In genomic region chr21:46214478-46215340, GRCh38 we compare ENCODE assay signal across 1 cellular context.
TF ChIP-seq lines count a peak whose summit lies in the region.

No MANE protein-coding gene starts in this region.

TF ChIP-seq in WTC11, 78 proteins besides CTCF, POLR2A, EP300 and RAD21:
- TF ChIP-seq RORB (CRISPR knock-in tag; IDR thresholded peaks at IDR 0.05): no peak
- TF ChIP-seq FOXP1 (CRISPR knock-in tag; IDR thresholded peaks at IDR 0.05; ENCODE audit: borderline replicate concordance): no peak
- TF ChIP-seq, protein P1, sequence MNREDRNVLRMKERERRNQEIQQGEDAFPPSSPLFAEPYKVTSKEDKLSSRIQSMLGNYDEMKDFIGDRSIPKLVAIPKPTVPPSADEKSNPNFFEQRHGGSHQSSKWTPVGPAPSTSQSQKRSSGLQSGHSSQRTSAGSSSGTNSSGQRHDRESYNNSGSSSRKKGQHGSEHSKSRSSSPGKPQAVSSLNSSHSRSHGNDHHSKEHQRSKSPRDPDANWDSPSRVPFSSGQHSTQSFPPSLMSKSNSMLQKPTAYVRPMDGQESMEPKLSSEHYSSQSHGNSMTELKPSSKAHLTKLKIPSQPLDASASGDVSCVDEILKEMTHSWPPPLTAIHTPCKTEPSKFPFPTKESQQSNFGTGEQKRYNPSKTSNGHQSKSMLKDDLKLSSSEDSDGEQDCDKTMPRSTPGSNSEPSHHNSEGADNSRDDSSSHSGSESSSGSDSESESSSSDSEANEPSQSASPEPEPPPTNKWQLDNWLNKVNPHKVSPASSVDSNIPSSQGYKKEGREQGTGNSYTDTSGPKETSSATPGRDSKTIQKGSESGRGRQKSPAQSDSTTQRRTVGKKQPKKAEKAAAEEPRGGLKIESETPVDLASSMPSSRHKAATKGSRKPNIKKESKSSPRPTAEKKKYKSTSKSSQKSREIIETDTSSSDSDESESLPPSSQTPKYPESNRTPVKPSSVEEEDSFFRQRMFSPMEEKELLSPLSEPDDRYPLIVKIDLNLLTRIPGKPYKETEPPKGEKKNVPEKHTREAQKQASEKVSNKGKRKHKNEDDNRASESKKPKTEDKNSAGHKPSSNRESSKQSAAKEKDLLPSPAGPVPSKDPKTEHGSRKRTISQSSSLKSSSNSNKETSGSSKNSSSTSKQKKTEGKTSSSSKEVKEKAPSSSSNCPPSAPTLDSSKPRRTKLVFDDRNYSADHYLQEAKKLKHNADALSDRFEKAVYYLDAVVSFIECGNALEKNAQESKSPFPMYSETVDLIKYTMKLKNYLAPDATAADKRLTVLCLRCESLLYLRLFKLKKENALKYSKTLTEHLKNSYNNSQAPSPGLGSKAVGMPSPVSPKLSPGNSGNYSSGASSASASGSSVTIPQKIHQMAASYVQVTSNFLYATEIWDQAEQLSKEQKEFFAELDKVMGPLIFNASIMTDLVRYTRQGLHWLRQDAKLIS (CRISPR knock-in tag; IDR thresholded peaks at IDR 0.05; ENCODE audit: borderline replicate concordance): no peak
- TF ChIP-seq ZNF423 (CRISPR knock-in tag; IDR thresholded peaks at IDR 0.05): no peak
